ENCODE assay signal across 13 cellular contexts in genomic region chr4:112857461-112857860, GRCh38.
A peak's percentile ranks its signal among the peaks of the same experiment; 100 is the strongest.
DNase-seq lines count a peak whose midpoint lies in the region; ATAC-seq, FAIRE-seq and TF ChIP-seq lines count a peak whose summit lies in the region.
"Had no signal": no experiment of that assay in that cellular context is flagged by ENCODE, and none has a peak within 500 bp of the region (broad histone marks: within the 10 kb centered on the region; RNA-seq: fewer than 3 reads in every experiment).

No MANE protein-coding gene starts in this region.

- POLR2A ChIA-PET in A549 (lab: Yijun Ruan, JAX), result no interaction called here

- WGBS in A549 (ENCODE audit: missing lambda C conversion rate), result 36% methylated on average over 1 of the region's 1 CpG

- H3K4me3 ChIP-seq in A549 (no peak overlapping the region), breast epithelium (no peak overlapping the region)
- H3K4me3 ChIP-seq: BLaER1 treated with 17β-estradiol and CSF1 and Interleukin-3, amounts not matched to agents 10 nM and 100 nM had no signal

- no peaks in the 10 kb centered on the region for H3K36me3 ChIP-seq in breast epithelium
- H3K36me3 ChIP-seq: BLaER1 treated with 17β-estradiol and CSF1 and Interleukin-3, amounts not matched to agents 10 nM and 100 nM had no signal

- H3K4me1 ChIP-seq in A549 (no peaks in the 10 kb centered on the region), breast epithelium (no peaks in the 10 kb centered on the region)
- H3K4me1 ChIP-seq: BLaER1 treated with 17β-estradiol and CSF1 and Interleukin-3, amounts not matched to agents 10 nM and 100 nM had no signal

- no peaks in the 10 kb centered on the region for H3K27me3 ChIP-seq in breast epithelium
- H3K27me3 ChIP-seq: BLaER1 treated with 17β-estradiol and CSF1 and Interleukin-3, amounts not matched to agents 10 nM and 100 nM had no signal

- intact Hi-C loops in breast epithelium (cut with DNase I; ENCODE audit: low total_unique reads), result no loop called here

- H3K9me3 ChIP-seq in A549 (no peaks in the 10 kb centered on the region), breast epithelium (no peaks in the 10 kb centered on the region)
- H3K9me3 ChIP-seq: BLaER1 treated with 17β-estradiol and CSF1 and Interleukin-3, amounts not matched to agents 10 nM and 100 nM had no signal

- DNase-seq in A549 (ENCODE audit: low read depth in 1 of 2, low spot score in 1 of 2) (peak; percentile 7 to 8), HT-29 (ENCODE audit: low spot score) (peak; percentile 19), breast epithelium (ENCODE audit: low spot score in 2 of 2) (no peak), kidney glomerular epithelial cell (lab: John Stamatoyannopoulos, UW) (peak; percentile 87), DMS114 treated with DMSO at 0.1 percent for 48 hours (lab: John Stamatoyannopoulos, UW; ENCODE audit: unreplicated experiment) (no peak), NCI-H1092 (lab: John Stamatoyannopoulos, UW) (no peak), cerebellum (ENCODE audit: low spot score) (no peak)
- DNase-seq: activated CD8-positive, alpha-beta memory T cell treated with anti-CD3 and anti-CD28 coated beads, Interleukin-2, amount 50 U/mL, for 4 hours; effector CD4-positive, alpha-beta T cell; MM.1S; RPMI8226 had no signal

- TF ChIP-seq EP300 in A549 (IDR thresholded peaks at IDR 0.05), result no peak

- ATAC-seq in A549 (peak in 1 of 2 experiments; percentile 55; a peak in 3 of 6 replicates), GM18870 (IDR thresholded peaks at IDR 0.05; ENCODE audit: unreplicated experiment) (no peak)

- H3K4me2 ChIP-seq in A549, result no peak overlapping the region
- H3K4me2 ChIP-seq: BLaER1 treated with 17β-estradiol and CSF1 and Interleukin-3, amounts not matched to agents 10 nM and 100 nM had no signal

- no peak overlapping the region for H3K27ac ChIP-seq in A549
- peak overlapping the region; percentile 38 to 59 for H3K27ac ChIP-seq in breast epithelium
- H3K27ac ChIP-seq: BLaER1 treated with 17β-estradiol and CSF1 and Interleukin-3, amounts not matched to agents 10 nM and 100 nM had no signal

- TF ChIP-seq CTCF in A549 (IDR thresholded peaks at IDR 0.05) (no peak), breast epithelium (IDR thresholded peaks at IDR 0.05) (no peak)

- TF ChIP-seq POLR2A in A549 (IDR thresholded peaks at IDR 0.05; ENCODE audit: low read length) (no peak), breast epithelium (IDR thresholded peaks at IDR 0.05) (no peak)

- FAIRE-seq in A549 (lab: Jason Lieb, UNC), result no peak

- no peak for TF ChIP-seq RAD21 in A549 (conservative IDR thresholded peaks at IDR 0.05 in 1 of 2, IDR thresholded peaks at IDR 0.05 in 1 of 2)

- CTCF ChIA-PET in A549 (lab: Yijun Ruan, JAX), result no interaction called here

TF ChIP-seq in A549, 52 proteins besides CTCF, POLR2A, EP300 and RAD21:
- no peak for TF ChIP-seq SREBF2 (IDR thresholded peaks at IDR 0.05)
- no peak for TF ChIP-seq ZSCAN20 (CRISPR knock-in tag; IDR thresholded peaks at IDR 0.05)
- peak; percentile 38; the same call in 1 of the 2 replicates for TF ChIP-seq FOSL2 (IDR thresholded peaks at IDR 0.05)
- peak; percentile 63 for TF ChIP-seq FOSL2 (CRISPR knock-in tag; IDR thresholded peaks at IDR 0.05)
- no peak for TF ChIP-seq FOSB (CRISPR knock-in tag; IDR thresholded peaks at IDR 0.05)
- no peak for TF ChIP-seq PBX3 (IDR thresholded peaks at IDR 0.05)
- TF ChIP-seq MAZ (IDR thresholded peaks at IDR 0.05; ENCODE audit: borderline replicate concordance, low read depth, low read length), result no peak
- TF ChIP-seq MYC (IDR thresholded peaks at IDR 0.05; ENCODE audit: borderline replicate concordance, low read length), result no peak

Comparison
In these comparisons a context has a peak if more than half of its experiments do, and no peak if none do; other contexts are left out.
1. DNase-seq: peak in A549 (2 of 2), HT-29 (single experiment) and kidney glomerular epithelial cell (single experiment); none in breast epithelium (0 of 2), DMS114 treated with DMSO at 0.1 percent for 48 hours (single experiment), NCI-H1092 (single experiment) and cerebellum (single experiment).
2. H3K27ac ChIP-seq: peak in breast epithelium (2 of 2); none in A549 (0 of 2).